ENCODE assay signal across 8 cellular contexts in the genomic region with DNA sequence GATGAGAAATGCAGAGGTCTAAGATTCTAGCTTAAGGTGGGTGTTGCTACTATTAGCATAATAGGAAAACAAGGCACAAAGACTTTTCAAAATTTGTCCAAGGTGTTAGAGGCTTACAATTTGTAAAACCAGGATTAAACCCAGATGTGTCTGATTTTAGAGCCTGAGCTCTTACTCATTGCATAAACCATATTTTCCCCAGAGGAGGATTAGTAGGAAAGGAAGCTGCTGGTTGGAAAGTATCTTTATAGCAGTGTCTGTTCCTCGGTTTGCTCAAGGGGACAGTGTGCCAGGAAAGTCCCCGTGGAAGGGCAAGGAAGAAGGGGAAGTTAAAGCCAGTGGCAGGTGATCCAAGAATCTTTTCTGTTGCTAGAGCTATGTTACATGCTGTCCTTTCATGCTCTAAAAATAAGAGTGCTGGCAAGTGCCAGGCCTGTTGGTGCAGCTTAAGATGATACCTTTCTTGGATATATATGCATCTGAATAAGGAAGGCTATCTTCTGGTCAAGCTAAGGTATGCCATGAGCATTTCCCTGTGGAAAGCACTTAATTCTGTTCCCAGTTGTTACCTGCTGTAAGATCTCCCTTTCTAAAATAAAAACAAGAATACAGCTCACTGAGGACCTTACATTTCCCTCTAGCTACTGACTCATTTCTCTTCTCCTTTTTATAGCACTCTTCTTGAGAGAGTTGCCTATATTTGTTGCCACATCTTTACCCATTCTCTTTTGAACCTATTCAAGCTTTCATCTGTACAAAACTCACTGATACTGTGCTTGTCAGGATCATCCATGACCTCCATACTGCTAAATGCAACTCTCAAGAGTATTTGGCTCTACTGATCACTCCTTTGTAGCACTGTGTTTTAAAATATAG. TPM values are rescaled to one million over a fixed set of nuclear protein-coding genes. Genes with fewer than 3 reads are reported as not detected.
A peak's percentile ranks its signal among the peaks of the same experiment; 100 is the strongest.
DNase-seq lines count a peak whose midpoint lies in the region; ATAC-seq lines count a peak whose summit lies in the region.

No MANE protein-coding gene starts in this region.

- H3K27me3 ChIP-seq in neuronal stem cell (ENCODE audit: control insufficient read depth in 3 of 3, insufficient read depth in 3 of 3, low read depth in 1 of 3, low read length in 3 of 3): no peaks in the 10 kb centered on the region

- no CpG with 5 or more reads among the region's 2 CpGs for WGBS in neuronal stem cell (ENCODE audit: extremely low coverage in 2 of 2, insufficient read length in 2 of 2, insufficient replicate concordance in 1 of 2), 2 donors

- H3K9ac ChIP-seq in neuronal stem cell (ENCODE audit: low read depth, low read length, poor library complexity): no peak overlapping the region

- ATAC-seq in GM18502 (IDR thresholded peaks at IDR 0.05; ENCODE audit: poor library complexity, unreplicated experiment) (peak; percentile 80), GM21528 (IDR thresholded peaks at IDR 0.05; ENCODE audit: low FRiP score, unreplicated experiment) (peak; percentile 63), HG03469 (IDR thresholded peaks at IDR 0.05; ENCODE audit: unreplicated experiment) (peak; percentile 82), left cardiac atrium (peak; percentile 53 to 55), HG03457 (IDR thresholded peaks at IDR 0.05; ENCODE audit: unreplicated experiment) (no peak), HG02571 (IDR thresholded peaks at IDR 0.05; ENCODE audit: unreplicated experiment) (no peak)

- intact Hi-C loops in left cardiac atrium (cut with DNase I): no loop called here

- no peak overlapping the region for H2BK15ac ChIP-seq in neuronal stem cell (ENCODE audit: low read length)

- no peak overlapping the region for H4K8ac ChIP-seq in neuronal stem cell (ENCODE audit: low read depth, low read length)

- peaks cover 0 to 2% of the 10 kb centered on the region in 2 donors for H3K9me3 ChIP-seq in neuronal stem cell (replicated peaks in 1 of 2; ENCODE audit: control insufficient read depth in 2 of 2, insufficient read depth in 1 of 2, low read depth in 1 of 2, low read length in 2 of 2)

- H2BK120ac ChIP-seq in neuronal stem cell (ENCODE audit: low read depth, low read length): no peak overlapping the region

- H3K36me3 ChIP-seq in neuronal stem cell (replicated peaks in 1 of 2; ENCODE audit: control insufficient read depth in 2 of 2, insufficient read depth in 2 of 2, low read length in 2 of 2): no peaks in the 10 kb centered on the region

- H3K4me1 ChIP-seq in neuronal stem cell (ENCODE audit: control insufficient read depth in 2 of 2, insufficient read depth in 1 of 2, low read depth in 1 of 2, low read length in 2 of 2): peaks cover 0 to under 1% of the 10 kb centered on the region in 2 donors

- H3K18ac ChIP-seq in neuronal stem cell (ENCODE audit: low read length): no peak overlapping the region

- H2BK12ac ChIP-seq in neuronal stem cell (ENCODE audit: low read length): no peak overlapping the region

- no peak overlapping the region for H2AFZ ChIP-seq in neuronal stem cell (ENCODE audit: low read length)

- no peak overlapping the region for H2AK5ac ChIP-seq in neuronal stem cell (ENCODE audit: low read depth, low read length)

- no peak overlapping the region for H3K4me3 ChIP-seq in neuronal stem cell (ENCODE audit: low read length in 2 of 2)

- no peak overlapping the region for H3K14ac ChIP-seq in neuronal stem cell (ENCODE audit: low read length)

- H4K91ac ChIP-seq in neuronal stem cell (ENCODE audit: low read depth, low read length, poor library complexity): no peak overlapping the region

- DNase-seq in left cardiac atrium: no peak
- DNase-seq in neuronal stem cell (ENCODE audit: low spot score): no peak
- no peak for DNase-seq in NCI-H2171 treated with DMSO at 0.1 percent for 48 hours (lab: John Stamatoyannopoulos, UW)

- H3K4me2 ChIP-seq in neuronal stem cell (ENCODE audit: insufficient read depth, low read length, poor library complexity, severe bottlenecking): no peak overlapping the region

- H3K4ac ChIP-seq in neuronal stem cell (ENCODE audit: low read length): no peak overlapping the region

- H2BK5ac ChIP-seq in neuronal stem cell (ENCODE audit: low read length): no peak overlapping the region

- H3K27ac ChIP-seq in neuronal stem cell (replicated peaks; ENCODE audit: low read length): no peak overlapping the region

- H3K79me1 ChIP-seq in neuronal stem cell (ENCODE audit: low read depth, low read length): no peaks in the 10 kb centered on the region

- H3K23ac ChIP-seq in neuronal stem cell (ENCODE audit: low read depth, low read length, poor library complexity): no peak overlapping the region

RNA-seq across cellular contexts. Expression of a gene that starts 8.0 kb away (rescaled TPM):
- 1 to 10 TPM; 3.3 to 3.6 TPM for total RNA-seq in left cardiac atrium
- polyA plus RNA-seq in neuronal stem cell (2013, experiment 1 of 2): not detected
- not detected for polyA plus RNA-seq in neuronal stem cell (2013, experiment 2 of 2)

Comparison
In these comparisons a context has a peak if more than half of its experiments do, and no peak if none do; other contexts are left out.
1. ATAC-seq: peak in GM18502 (single experiment), GM21528 (single experiment), HG03469 (single experiment) and left cardiac atrium (2 of 2); none in HG03457 (single experiment) and HG02571 (single experiment).